Comparison of ENCODE assay signal across 8 cellular contexts in genomic region chr4:153634737-153635353, GRCh38.
A peak's percentile ranks its signal among the peaks of the same experiment; 100 is the strongest.
DNase-seq lines count a peak whose midpoint lies in the region; ATAC-seq lines count a peak whose summit lies in the region.

No MANE protein-coding gene starts in this region.

- DNase-seq in COR-L47 (lab: John Stamatoyannopoulos, UW) (peak; percentile 17), HuH-7 (ENCODE audit: low spot score) (peak; percentile 24), amniotic epithelial cell (ENCODE audit: low read depth) (peak; percentile 35), left kidney (ENCODE audit: low read depth, low spot score) (peak; percentile 44), HuH-7.5 (ENCODE audit: low spot score) (no peak), DMS153 (lab: John Stamatoyannopoulos, UW) (no peak)

- ATAC-seq in HG02623 (IDR thresholded peaks at IDR 0.05; ENCODE audit: unreplicated experiment) (no peak), GM18498 (IDR thresholded peaks at IDR 0.05; ENCODE audit: unreplicated experiment) (no peak)

Comparison
In these comparisons a context has a peak if more than half of its experiments do, and no peak if none do; other contexts are left out.
1. DNase-seq: peak in COR-L47 (single experiment), HuH-7 (single experiment), amniotic epithelial cell (single experiment) and left kidney (single experiment); none in HuH-7.5 (single experiment) and DMS153 (single experiment).